26 cellular contexts compared by ENCODE assay signal in genomic region chr11:126997196-126997595, GRCh38. TPM values are rescaled to one million over a fixed set of nuclear protein-coding genes. Genes with fewer than 3 reads are reported as not detected.
DNase-seq lines count a peak whose midpoint lies in the region; ATAC-seq and TF ChIP-seq lines count a peak whose summit lies in the region.
"Had no signal": no experiment of that assay in that cellular context is flagged by ENCODE, and none has a peak within 500 bp of the region (broad histone marks: within the 10 kb centered on the region; RNA-seq: fewer than 3 reads in every experiment).

No MANE protein-coding gene starts in this region.

- H3K27ac Mint-ChIP-seq in nephron progenitor cell: no peak overlapping the region
- H3K27ac Mint-ChIP-seq in activated naive CD4-positive, alpha-beta T cell treated with anti-CD3 and anti-CD28 coated beads, Interleukin-2, amount 10 ng/mL, durations not matched to agents 7 days and 5 days: no peak overlapping the region
- H3K27ac Mint-ChIP-seq: activated naive CD8-positive, alpha-beta T cell treated with anti-CD3 and anti-CD28 coated beads, Interleukin-2, amount 50 U/mL, for 24 hours; CD4-positive, alpha-beta T cell; H9; T-helper 17 cell had no signal

- H3K27ac ChIP-seq in cingulate gyrus (ENCODE audit: low read depth, low read length) (peak overlapping the region; percentile 7), psoas muscle (no peak overlapping the region)
- H3K27ac ChIP-seq: gastroesophageal sphincter, parathyroid adenoma, skin epidermis, thyroid gland had no signal

- no peak for TF ChIP-seq CTCF in AG10803 (conservative IDR thresholded peaks at IDR 0.05; ENCODE audit: low read length)
- TF ChIP-seq CTCF in nephron progenitor cell (IDR thresholded peaks at IDR 0.05): no peak
- TF ChIP-seq CTCF in psoas muscle (IDR thresholded peaks at IDR 0.05): no peak

- intact Hi-C loops in psoas muscle (cut with DNase I): loop anchor here in 1 of 2 donors (10.0 kb wide), 1 partner anchor 392 kb away; no protein-coding TSS in a partner anchor

- peaks cover 12% of the 10 kb centered on the region for H3K27me3 Mint-ChIP-seq in nephron progenitor cell (ENCODE audit: low read depth, poor library complexity)
- peaks cover 15% of the 10 kb centered on the region for H3K27me3 Mint-ChIP-seq in activated naive CD4-positive, alpha-beta T cell treated with anti-CD3 and anti-CD28 coated beads, Interleukin-2, amount 10 ng/mL, durations not matched to agents 7 days and 5 days

- H3K4me3 Mint-ChIP-seq in nephron progenitor cell: peak overlapping the region; percentile 8
- no peak overlapping the region for H3K4me3 Mint-ChIP-seq in activated naive CD4-positive, alpha-beta T cell treated with anti-CD3 and anti-CD28 coated beads, Interleukin-2, amount 10 ng/mL, durations not matched to agents 7 days and 5 days
- H3K4me3 Mint-ChIP-seq: activated naive CD8-positive, alpha-beta T cell treated with anti-CD3 and anti-CD28 coated beads, Interleukin-2, amount 50 U/mL, for 24 hours; CD4-positive, alpha-beta T cell; H9; T-helper 17 cell had no signal

- H3K9me3 ChIP-seq in MG63 (no peaks in the 10 kb centered on the region), psoas muscle (no peaks in the 10 kb centered on the region)
- H3K9me3 ChIP-seq: gastroesophageal sphincter, thyroid gland had no signal

- no peaks in the 10 kb centered on the region for H3K36me3 Mint-ChIP-seq in nephron progenitor cell (ENCODE audit: low read depth)
- no peaks in the 10 kb centered on the region for H3K36me3 Mint-ChIP-seq in activated naive CD4-positive, alpha-beta T cell treated with anti-CD3 and anti-CD28 coated beads, Interleukin-2, amount 10 ng/mL, durations not matched to agents 7 days and 5 days

- H3K27me3 ChIP-seq in MG63 (no peaks in the 10 kb centered on the region), psoas muscle (ENCODE audit: insufficient read depth in 3 of 3, low read length in 2 of 3) (peaks cover 3 to 53% (median 8%) of the 10 kb centered on the region in 3 donors)

- H3K9me3 Mint-ChIP-seq in nephron progenitor cell: no peaks in the 10 kb centered on the region
- no peaks in the 10 kb centered on the region for H3K9me3 Mint-ChIP-seq in activated naive CD4-positive, alpha-beta T cell treated with anti-CD3 and anti-CD28 coated beads, Interleukin-2, amount 10 ng/mL, durations not matched to agents 7 days and 5 days
- H3K9me3 Mint-ChIP-seq: activated naive CD8-positive, alpha-beta T cell treated with anti-CD3 and anti-CD28 coated beads, Interleukin-2, amount 50 U/mL, for 24 hours; CD4-positive, alpha-beta T cell; H9 had no signal

- H3K4me1 Mint-ChIP-seq in nephron progenitor cell: peaks cover 46% of the 10 kb centered on the region
- H3K4me1 Mint-ChIP-seq in activated naive CD4-positive, alpha-beta T cell treated with anti-CD3 and anti-CD28 coated beads, Interleukin-2, amount 10 ng/mL, durations not matched to agents 7 days and 5 days: no peaks in the 10 kb centered on the region
- H3K4me1 Mint-ChIP-seq: activated naive CD8-positive, alpha-beta T cell treated with anti-CD3 and anti-CD28 coated beads, Interleukin-2, amount 50 U/mL, for 24 hours; T-helper 17 cell had no signal

- CTCF ChIA-PET in activated naive CD4-positive, alpha-beta T cell treated with anti-CD3 and anti-CD28 coated beads, Interleukin-2, amount 10 ng/mL, durations not matched to agents 7 days and 5 days (lab: Charles Lee): no interaction called here

- WGBS in psoas muscle, 3 donors: 16 to 28% (median 20%) methylated on average over 5 of the region's 5 CpGs

- no peak for ATAC-seq in psoas muscle
- ATAC-seq in HG03457 (IDR thresholded peaks at IDR 0.05; ENCODE audit: unreplicated experiment): no peak
- ATAC-seq: activated naive CD8-positive, alpha-beta T cell treated with anti-CD3 and anti-CD28 coated beads, Interleukin-2, amount 50 U/mL, for 24 hours; gastroesophageal sphincter; PC-3; T-helper 17 cell had no signal

- H3K4me1 ChIP-seq in psoas muscle: no peaks in the 10 kb centered on the region
- H3K4me1 ChIP-seq: parathyroid adenoma, thyroid gland had no signal

- DNase-seq in AG10803 (ENCODE audit: low read depth): peak; percentile 52
- peak; percentile 22 for DNase-seq in MG63
- no peak for DNase-seq in nephron progenitor cell
- no peak for DNase-seq in T-helper 2 cell
- DNase-seq in activated naive CD4-positive, alpha-beta T cell treated with anti-CD3 and anti-CD28 coated beads, Interleukin-2, amount 10 ng/mL, durations not matched to agents 7 days and 5 days: no peak
- DNase-seq in psoas muscle: no peak
- DNase-seq: activated CD4-positive, alpha-beta T cell treated with anti-CD3 and anti-CD28 coated beads, Interleukin-2, amount 50 U/mL, for 4 hours; activated CD8-positive, alpha-beta memory T cell treated with anti-CD3 and anti-CD28 coated beads, Interleukin-2, amount 50 U/mL, for 48 hours; activated naive CD8-positive, alpha-beta T cell treated with anti-CD3 and anti-CD28 coated beads, Interleukin-2, amount 50 U/mL, for 24 hours; CD4-positive, alpha-beta T cell; erythroblast; H9; Karpas-422; mammary epithelial cell; NCI-H2171; PC-3; SIG-M5; stimulated activated naive CD4-positive, alpha-beta T cell; T-helper 17 cell; thyroid gland had no signal

- no peaks in the 10 kb centered on the region; the same call in 1 of the 2 replicates for H3K36me3 ChIP-seq in MG63
- no peaks in the 10 kb centered on the region for H3K36me3 ChIP-seq in psoas muscle (ENCODE audit: insufficient read depth in 1 of 2, low read depth in 1 of 2)
- H3K36me3 ChIP-seq: gastroesophageal sphincter, thyroid gland had no signal

- H3K4me3 ChIP-seq in AG10803 (ENCODE audit: low read length): no peak overlapping the region
- H3K4me3 ChIP-seq in MG63: no peak overlapping the region
- no peak overlapping the region for H3K4me3 ChIP-seq in psoas muscle
- H3K4me3 ChIP-seq: gastroesophageal sphincter, skin epidermis, thyroid gland had no signal

RNA-seq across cellular contexts. Expression of gene KIRREL3, which starts 3.4 kb away (rescaled TPM):
- total RNA-seq in MG63 (2014; rRNA removed; shearing (Covaris generic); ENCODE audit: low replicate concordance): 2.8 and 11.7 TPM in 2 replicates
- not detected for total RNA-seq in psoas muscle
- polyA plus RNA-seq in psoas muscle: under 1 TPM in 1 of 3 donors, not detected in 2; 0.04 TPM
- total RNA-seq: CD4-positive, alpha-beta T cell; dermis microvascular lymphatic vessel endothelial cell; T-helper 17 cell had no signal

Comparison
In these comparisons a context has a peak if more than half of its experiments do, and no peak if none do; other contexts are left out.
1. DNase-seq: peak in AG10803 (single experiment) and MG63 (single experiment); none in nephron progenitor cell (single experiment), T-helper 2 cell (0 of 5), activated naive CD4-positive, alpha-beta T cell treated with anti-CD3 and anti-CD28 coated beads, Interleukin-2, amount 10 ng/mL, durations not matched to agents 7 days and 5 days (single experiment) and psoas muscle (0 of 2).